ENCODE assay signal across 8 cellular contexts in the genomic region with DNA sequence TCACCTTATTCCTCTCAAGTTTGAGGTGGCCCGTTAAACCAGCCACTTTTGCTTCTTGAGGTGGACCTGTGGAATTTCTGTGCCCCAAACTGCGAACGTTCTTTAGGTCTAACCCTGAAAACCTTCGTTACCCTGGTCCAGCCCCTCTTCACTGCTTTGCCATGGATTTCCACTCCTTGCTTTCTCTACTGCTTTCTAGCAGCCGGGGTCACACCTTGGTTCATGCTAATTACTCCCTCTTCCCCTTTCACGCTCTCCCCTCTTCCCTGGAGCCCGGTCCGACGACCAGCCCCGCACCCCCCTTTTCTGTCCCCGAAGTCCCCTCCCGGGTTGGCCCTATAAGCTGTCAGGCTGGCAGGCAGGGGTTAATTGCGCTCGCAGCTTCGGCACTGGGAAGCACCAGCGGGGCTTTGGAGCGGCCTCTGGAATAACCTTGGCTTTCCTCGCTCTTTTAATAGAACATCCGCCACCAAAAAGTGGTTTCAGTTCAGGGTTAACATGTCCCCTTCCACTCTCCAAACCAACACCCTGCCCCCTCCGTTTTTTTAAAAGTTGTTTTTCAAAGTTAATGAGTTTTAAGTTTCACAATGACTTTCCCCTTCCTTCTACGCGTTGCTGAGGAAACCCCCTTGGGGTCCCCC. TPM values are rescaled to one million over a fixed set of nuclear protein-coding genes. Genes with fewer than 3 reads are reported as not detected.
A peak's percentile ranks its signal among the peaks of the same experiment; 100 is the strongest.
DNase-seq lines count a peak whose midpoint lies in the region; ATAC-seq and TF ChIP-seq lines count a peak whose summit lies in the region.

No MANE protein-coding gene starts in this region.

- H3K36me3 ChIP-seq in thyroid gland, result no peaks in the 10 kb centered on the region

- H3K9me3 Mint-ChIP-seq in mesothelial cell of epicardium, result peaks cover 5% of the 10 kb centered on the region

- H3K27me3 ChIP-seq in thyroid gland, result no peaks in the 10 kb centered on the region

- peak overlapping the region; percentile 93 to 98 (median 94) for H3K27ac ChIP-seq in thyroid gland

- H3K27ac Mint-ChIP-seq in mesothelial cell of epicardium, result peak overlapping the region; percentile 100

- H3K4me3 ChIP-seq in thyroid gland (replicated peaks in 1 of 3), result peak overlapping the region in 2 of 3 donors; percentile 53 to 80

- 0 to 2% methylated on average over 22 of the region's 22 CpGs for WGBS in thyroid gland, 2 donors

- ATAC-seq in GM21786 (IDR thresholded peaks at IDR 0.05; ENCODE audit: unreplicated experiment), result peak; percentile 34

- H3K9me3 ChIP-seq in thyroid gland, result no peaks in the 10 kb centered on the region

- in situ Hi-C loops in SK-MEL-5 (cut with HindIII; ENCODE audit: low pct_unique_long_range_greater_than_20kb, low sequenced_read_pairs), result no loop called here

- H3K4me1 ChIP-seq in thyroid gland, result peaks cover 23% of the 10 kb centered on the region in 2 donors

- TF ChIP-seq EP300 in Ishikawa (IDR thresholded peaks at IDR 0.05; ENCODE audit: borderline replicate concordance), result no peak

- TF ChIP-seq RAD21 in Ishikawa (IDR thresholded peaks at IDR 0.05; ENCODE audit: low read depth), result no peak

- DNase-seq in SIG-M5 treated with dmso at 0.1 percent for 504 hours (lab: John Stamatoyannopoulos, UW; ENCODE audit: unreplicated experiment) (peak; percentile 96), SIG-M5 (lab: John Stamatoyannopoulos, UW) (no peak), SK-MEL-5 (ENCODE audit: low read depth, low spot score) (peak; percentile 84), ecto neural progenitor cell (ENCODE audit: low spot score) (peak; percentile 82), mesothelial cell of epicardium (ENCODE audit: low spot score in 2 of 2, unreplicated experiment in 2 of 2) (peak; percentile 38 to 64), thyroid gland (peak; percentile 62 to 69)

- no peaks in the 10 kb centered on the region for H3K27me3 Mint-ChIP-seq in mesothelial cell of epicardium (ENCODE audit: low read depth)

- TF ChIP-seq POLR2A in thyroid gland (IDR thresholded peaks at IDR 0.05), result no peak

- TF ChIP-seq CTCF in mesothelial cell of epicardium (IDR thresholded peaks at IDR 0.05; ENCODE audit: unreplicated experiment) (no peak), thyroid gland (IDR thresholded peaks at IDR 0.05) (no peak)

- H3K4me3 Mint-ChIP-seq in mesothelial cell of epicardium, result peak overlapping the region; percentile 92

- peaks cover 6% of the 10 kb centered on the region for H3K36me3 Mint-ChIP-seq in mesothelial cell of epicardium

- H3K4me1 Mint-ChIP-seq in mesothelial cell of epicardium, result peaks cover 48% of the 10 kb centered on the region

- intact Hi-C loops in thyroid gland (cut with DNase I), result no loop called here

TF ChIP-seq in Ishikawa, 13 proteins besides CTCF, POLR2A, EP300 and RAD21:
- no peak for TF ChIP-seq CREB1 (IDR thresholded peaks at IDR 0.05; ENCODE audit: low read depth)
- TF ChIP-seq ZBTB7A (IDR thresholded peaks at IDR 0.05; ENCODE audit: low read depth), result peak; percentile 32; the same call in 1 of the 2 replicates
- TF ChIP-seq, protein P1, sequence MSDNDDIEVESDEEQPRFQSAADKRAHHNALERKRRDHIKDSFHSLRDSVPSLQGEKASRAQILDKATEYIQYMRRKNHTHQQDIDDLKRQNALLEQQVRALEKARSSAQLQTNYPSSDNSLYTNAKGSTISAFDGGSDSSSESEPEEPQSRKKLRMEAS (IDR thresholded peaks at IDR 0.05), result no peak
- TF ChIP-seq TAF1 (IDR thresholded peaks at IDR 0.05; ENCODE audit: low read depth), result no peak
- TF ChIP-seq TCF12 (IDR thresholded peaks at IDR 0.05; ENCODE audit: low read depth), result no peak
- TF ChIP-seq NFIC (IDR thresholded peaks at IDR 0.05), result no peak
- TF ChIP-seq EGR1 (IDR thresholded peaks at IDR 0.05), result no peak
- TF ChIP-seq FOXM1 (IDR thresholded peaks at IDR 0.05; ENCODE audit: borderline replicate concordance, low read depth), result peak; percentile 59; the same call in 1 of the 2 replicates
- TF ChIP-seq, protein P2, sequence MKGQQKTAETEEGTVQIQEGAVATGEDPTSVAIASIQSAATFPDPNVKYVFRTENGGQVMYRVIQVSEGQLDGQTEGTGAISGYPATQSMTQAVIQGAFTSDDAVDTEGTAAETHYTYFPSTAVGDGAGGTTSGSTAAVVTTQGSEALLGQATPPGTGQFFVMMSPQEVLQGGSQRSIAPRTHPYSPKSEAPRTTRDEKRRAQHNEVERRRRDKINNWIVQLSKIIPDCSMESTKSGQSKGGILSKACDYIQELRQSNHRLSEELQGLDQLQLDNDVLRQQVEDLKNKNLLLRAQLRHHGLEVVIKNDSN (IDR thresholded peaks at IDR 0.05), result no peak

RNA-seq across cellular contexts. Expression of a gene that starts 1.4 kb away (rescaled TPM):
- total RNA-seq in SK-MEL-5 (2014; rRNA removed; shearing (Covaris generic)), result 4.9 and 6.6 TPM in 2 replicates
- 9.6 and 15.1 TPM in 2 replicates for polyA plus RNA-seq in SK-MEL-5 (2015; cell fraction: cytosol; rRNA removed)
- polyA plus RNA-seq in SK-MEL-5 (2015; cell fraction: nucleus; rRNA removed), result 12.5 and 13.2 TPM in 2 replicates
- total RNA-seq in mesothelial cell of epicardium, result 63.4 to 69.4 TPM (median 64.0 TPM) in 3 replicates
- 10 to 100 TPM; 17.4 to 35.1 (median 29.0) TPM for total RNA-seq in thyroid gland
